In genomic region chr6:32629793-32630192, GRCh38 we compare ENCODE assay signal across 7 cellular contexts. TPM values are rescaled to one million over a fixed set of nuclear protein-coding genes. Genes with fewer than 3 reads are reported as not detected.
"Had no signal": no experiment of that assay in that cellular context is flagged by ENCODE, and none has a peak within 500 bp of the region (broad histone marks: within the 10 kb centered on the region; RNA-seq: fewer than 3 reads in every experiment).

No MANE protein-coding gene starts in this region.

RNA-seq across cellular contexts. Expression of gene HLA-DQA1, which starts 7.4 kb away (rescaled TPM):
- total RNA-seq: LHCN-M2, MCF 10A, NCI-H460, PC-9, RPMI7951, SJSA1 had no signal
- polyA plus RNA-seq: SK-N-SH had no signal

RNA-seq across cellular contexts. Expression of gene HLA-DQB1, which starts 36.7 kb away (rescaled TPM):
- total RNA-seq: LHCN-M2, MCF 10A, RPMI7951, SJSA1 had no signal
- polyA plus RNA-seq: SK-N-SH had no signal

RNA-seq across cellular contexts. Expression of gene HLA-DRB1, which starts 40.1 kb away (rescaled TPM):
- total RNA-seq: MCF 10A, SJSA1 had no signal
- polyA plus RNA-seq: SK-N-SH had no signal
